ENCODE assay signal across 19 cellular contexts in genomic region chr22:48277868-48278581, GRCh38.
DNase-seq lines count a peak whose midpoint lies in the region; ATAC-seq and TF ChIP-seq lines count a peak whose summit lies in the region.
"Had no signal": no experiment of that assay in that cellular context is flagged by ENCODE, and none has a peak within 500 bp of the region (broad histone marks: within the 10 kb centered on the region; RNA-seq: fewer than 3 reads in every experiment).

No MANE protein-coding gene starts in this region.

- H2AFZ ChIP-seq in neural progenitor cell (replicated peaks): no peak overlapping the region

- H3K27ac Mint-ChIP-seq in neural progenitor cell: peak overlapping the region; percentile 84
- H3K27ac Mint-ChIP-seq: activated T-helper 17 cell treated with anti-CD3 and anti-CD28 coated beads, Interleukin-2, amount 50 U/mL, for 72 hours; mesothelial cell of epicardium had no signal

- H3K9me3 Mint-ChIP-seq in neural progenitor cell: peaks cover 10% of the 10 kb centered on the region

- H3K4me1 ChIP-seq in right atrium auricular region (no peaks in the 10 kb centered on the region), neural progenitor cell (peaks cover 20% of the 10 kb centered on the region)

- H3F3A ChIP-seq in neural progenitor cell (ENCODE audit: low read depth): no peaks in the 10 kb centered on the region

- no peaks in the 10 kb centered on the region for H3K36me3 Mint-ChIP-seq in neural progenitor cell
- H3K36me3 Mint-ChIP-seq: mesothelial cell of epicardium had no signal

- TF ChIP-seq CTCF in right atrium auricular region (IDR thresholded peaks at IDR 0.05) (no peak), neural progenitor cell (IDR thresholded peaks at IDR 0.05) (no peak)

- peaks cover 9% of the 10 kb centered on the region for H3K27me3 Mint-ChIP-seq in neural progenitor cell (ENCODE audit: insufficient read depth, low read depth)

- ATAC-seq in HG02870 (IDR thresholded peaks at IDR 0.05; ENCODE audit: unreplicated experiment) (no peak), HG03280 (IDR thresholded peaks at IDR 0.05; ENCODE audit: unreplicated experiment) (no peak)
- ATAC-seq: activated T-helper 17 cell treated with anti-CD3 and anti-CD28 coated beads, Interleukin-2, amount 50 U/mL, for 72 hours had no signal

- no peak overlapping the region for H3K4me3 ChIP-seq in right atrium auricular region
- no peak overlapping the region for H3K4me3 ChIP-seq in neural progenitor cell
- H3K4me3 ChIP-seq: cardiac muscle cell had no signal

- H4K20me1 ChIP-seq in neural progenitor cell (ENCODE audit: low read depth): no peaks in the 10 kb centered on the region

- H3K27ac ChIP-seq in right atrium auricular region (no peak overlapping the region), neural progenitor cell (no peak overlapping the region)
- H3K27ac ChIP-seq: cardiac muscle cell had no signal

- H3K9me3 ChIP-seq in right atrium auricular region (no peaks in the 10 kb centered on the region), neural progenitor cell (ENCODE audit: low read depth) (peaks cover 6% of the 10 kb centered on the region)

- no peak overlapping the region for H3K4me3 Mint-ChIP-seq in neural progenitor cell
- H3K4me3 Mint-ChIP-seq: activated T-helper 17 cell treated with anti-CD3 and anti-CD28 coated beads, Interleukin-2, amount 50 U/mL, for 72 hours; mesothelial cell of epicardium had no signal

- intact Hi-C loops in cardiac septum (cut with DNase I): no loop called here
- intact Hi-C loops in head of caudate nucleus (cut with DNase I): no loop called here

- no peak overlapping the region for H3K4me2 ChIP-seq in neural progenitor cell

- peak; percentile 43 for DNase-seq in right atrium auricular region (ENCODE audit: low spot score)
- DNase-seq in cardiac septum (ENCODE audit: low spot score): no peak
- DNase-seq in head of caudate nucleus: peak in 28 of 42 donors; percentile 16 to 82 (median 58)
- no peak for DNase-seq in neural progenitor cell (ENCODE audit: low spot score)
- DNase-seq in NCI-H526 (lab: John Stamatoyannopoulos, UW): no peak
- DNase-seq in NCI-H2171 (lab: John Stamatoyannopoulos, UW): no peak
- DNase-seq: activated CD4-positive, alpha-beta T cell treated with anti-CD3 and anti-CD28 coated beads for 4 hours; erythroblast; foreskin melanocyte; HCEC 1CT; NCI-H1417; NCI-H2107; NCI-H524; SW 1271 had no signal

- no peak overlapping the region for H3K9ac ChIP-seq in neural progenitor cell

- H3K36me3 ChIP-seq in right atrium auricular region (no peaks in the 10 kb centered on the region), neural progenitor cell (no peaks in the 10 kb centered on the region)
- H3K36me3 ChIP-seq: cardiac muscle cell had no signal

- no peaks in the 10 kb centered on the region for H3K79me2 ChIP-seq in neural progenitor cell (ENCODE audit: low read depth)

- H3K4me1 Mint-ChIP-seq in neural progenitor cell: peaks cover 22% of the 10 kb centered on the region
- H3K4me1 Mint-ChIP-seq: activated T-helper 17 cell treated with anti-CD3 and anti-CD28 coated beads, Interleukin-2, amount 50 U/mL, for 72 hours had no signal

- H3K27me3 ChIP-seq in right atrium auricular region: no peaks in the 10 kb centered on the region
- no peaks in the 10 kb centered on the region for H3K27me3 ChIP-seq in neural progenitor cell
- H3K27me3 ChIP-seq: cardiac muscle cell had no signal

Comparison
In these comparisons a context has a peak if more than half of its experiments do, and no peak if none do; other contexts are left out.
1. DNase-seq: peak in right atrium auricular region (single experiment) and head of caudate nucleus (28 of 42); none in cardiac septum (single experiment), neural progenitor cell (single experiment), NCI-H526 (0 of 2) and NCI-H2171 (single experiment).